ENCODE assay signal across 20 cellular contexts in the genomic region with DNA sequence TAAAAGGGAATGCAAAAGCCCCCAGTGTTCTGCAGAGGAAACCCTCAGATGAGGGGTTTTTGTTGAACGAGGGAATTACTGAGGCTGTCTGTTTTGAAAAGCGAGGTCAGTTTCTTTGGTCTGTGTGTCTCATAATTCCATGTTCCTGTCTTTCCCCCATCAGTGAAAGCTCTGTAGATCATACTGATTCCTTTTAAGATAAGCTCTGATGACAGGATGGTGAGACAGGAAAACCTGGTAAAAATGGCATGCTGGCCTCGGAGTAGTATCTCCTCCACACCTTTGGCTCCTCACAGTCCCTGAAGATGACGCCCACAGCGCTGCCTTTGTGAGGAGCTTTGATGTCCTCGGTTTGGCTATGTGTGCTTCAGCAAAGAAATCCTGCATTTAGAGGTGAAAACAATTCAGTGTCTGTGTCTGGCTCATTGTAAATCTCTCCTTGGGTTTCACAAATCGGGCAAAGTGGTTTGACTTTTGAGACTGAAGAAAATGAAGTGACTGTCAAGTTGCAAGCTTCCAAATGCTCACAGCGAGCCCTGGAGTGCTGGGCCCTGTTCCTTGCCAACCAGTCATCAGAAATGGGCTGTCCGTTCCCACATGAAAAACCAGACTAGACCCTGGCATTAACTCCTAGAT.
DNase-seq lines count a peak whose midpoint lies in the region; ATAC-seq, FAIRE-seq and TF ChIP-seq lines count a peak whose summit lies in the region.
"Had no signal": no experiment of that assay in that cellular context is flagged by ENCODE, and none has a peak within 500 bp of the region (broad histone marks: within the 10 kb centered on the region; RNA-seq: fewer than 3 reads in every experiment).

No MANE protein-coding gene starts in this region.

- H3K79me2 ChIP-seq in PC-3 (ENCODE audit: low read length) (no peaks in the 10 kb centered on the region), astrocyte (ENCODE audit: insufficient read depth, low read length) (no peaks in the 10 kb centered on the region), HepG2 (ENCODE audit: insufficient read depth, low read length) (no peaks in the 10 kb centered on the region), trophoblast cell (ENCODE audit: control insufficient read depth, insufficient read depth, low read length, poor library complexity) (no peaks in the 10 kb centered on the region)

- H3K4me2 ChIP-seq in PC-3 (ENCODE audit: low read length): no peak overlapping the region
- no peak overlapping the region for H3K4me2 ChIP-seq in astrocyte (ENCODE audit: low read length)
- peak overlapping the region; percentile 35; the same call in 1 of the 2 replicates for H3K4me2 ChIP-seq in HepG2 (ENCODE audit: low read depth, low read length)
- H3K4me2 ChIP-seq in trophoblast cell (ENCODE audit: low read length): no peak overlapping the region
- H3K4me2 ChIP-seq: A549 had no signal

- in situ Hi-C loops in HepG2 (cut with HindIII; ENCODE audit: extremely low pct_ligation_motif_present, low pct_unique_long_range_greater_than_20kb): no loop called here

- no peak overlapping the region for H3K4ac ChIP-seq in trophoblast cell (ENCODE audit: low read depth, low read length)

- POLR2A ChIA-PET in PC-3 (lab: Charles Lee; ENCODE audit: unreplicated experiment) (no interaction called here), HepG2 (lab: Yijun Ruan, JAX) (no interaction called here)

- H3K4me1 Mint-ChIP-seq in astrocyte (ENCODE audit: low read depth, unreplicated experiment): peaks cover 23% of the 10 kb centered on the region
- H3K4me1 Mint-ChIP-seq: CD14-positive monocyte had no signal

- TF ChIP-seq POLR2A in HepG2 (IDR thresholded peaks at IDR 0.05; ENCODE audit: insufficient read depth in 1 of 2, low read depth in 2 of 2, low read length in 2 of 2): no peak

- TF ChIP-seq RAD21 in HepG2 (CRISPR knock-in tag; IDR thresholded peaks at IDR 0.05): no peak

- peaks cover 11% of the 10 kb centered on the region for H3K9me3 Mint-ChIP-seq in astrocyte (ENCODE audit: unreplicated experiment)

- peak overlapping the region; percentile 42 for H3K14ac ChIP-seq in trophoblast cell (ENCODE audit: low read length)

- no peak for TF ChIP-seq CTCF in PC-3 (conservative IDR thresholded peaks at IDR 0.05; ENCODE audit: low read depth, low read length)
- no peak for TF ChIP-seq CTCF in astrocyte (IDR thresholded peaks at IDR 0.05; ENCODE audit: insufficient read depth, low read depth, low read length)
- no peak for TF ChIP-seq CTCF in HepG2 (CRISPR knock-in tag; IDR thresholded peaks at IDR 0.05)
- no peak for TF ChIP-seq CTCF in coronary artery (IDR thresholded peaks at IDR 0.05)

- H4K20me1 ChIP-seq in PC-3 (ENCODE audit: low read length) (no peaks in the 10 kb centered on the region), astrocyte (ENCODE audit: insufficient read depth, low read length) (no peaks in the 10 kb centered on the region), HepG2 (ENCODE audit: insufficient read depth, low read length) (no peaks in the 10 kb centered on the region)

- DNase-seq in PC-3: no peak
- no peak for DNase-seq in astrocyte (ENCODE audit: low read depth)
- no peak for DNase-seq in HepG2 (ENCODE audit: low spot score)
- DNase-seq in trophoblast cell: no peak
- no peak for DNase-seq in activated effector memory CD4-positive, alpha-beta T cell treated with anti-CD3 and anti-CD28 coated beads, Interleukin-2, amount 50 U/mL, for 16 hours
- no peak for DNase-seq in coronary artery (ENCODE audit: low spot score)
- no peak for DNase-seq in pons (ENCODE audit: low spot score)
- DNase-seq: CD8-positive, alpha-beta T cell; COR-L47; DMS153; DMS79 treated with DMSO at 0.1 percent for 48 hours; EL; GDM1 had no signal

- H3K9ac ChIP-seq in PC-3 (ENCODE audit: low read length) (no peak overlapping the region), astrocyte (ENCODE audit: low read length) (no peak overlapping the region), HepG2 (ENCODE audit: insufficient read depth, low read depth, low read length) (no peak overlapping the region), trophoblast cell (ENCODE audit: low read length) (no peak overlapping the region)

- CTCF ChIA-PET in PC-3 (lab: Charles Lee): interaction anchor here (0.6 kb wide), 1 partner anchor 965 kb away, joined by 4 read pairs; no protein-coding TSS in a partner anchor
- CTCF ChIA-PET in HepG2 (lab: Yijun Ruan, JAX; ENCODE audit: low intra/inter-chr PET ratio, low total read pairs): no interaction called here

- H3K4me3 Mint-ChIP-seq in astrocyte (ENCODE audit: unreplicated experiment): no peak overlapping the region
- H3K4me3 Mint-ChIP-seq: CD14-positive monocyte; CD8-positive, alpha-beta T cell had no signal

- H3K23ac ChIP-seq in trophoblast cell (ENCODE audit: low read length): no peak overlapping the region

- WGBS in HepG2 (ENCODE audit: low lambda C conversion rate): 21% methylated on average over 8 of the region's 9 CpGs
- WGBS in trophoblast cell (ENCODE audit: extremely low coverage, insufficient coverage, insufficient read length): no CpG with 5 or more reads among the region's 9 CpGs

- H3K27me3 ChIP-seq in PC-3 (ENCODE audit: low read length) (no peaks in the 10 kb centered on the region), astrocyte (ENCODE audit: insufficient read depth, low read length) (no peaks in the 10 kb centered on the region), HepG2 (ENCODE audit: control insufficient read depth in 1 of 2, insufficient read depth in 2 of 2, low read length in 2 of 2) (no peaks in the 10 kb centered on the region), trophoblast cell (ENCODE audit: insufficient read depth, low read length) (no peaks in the 10 kb centered on the region)

- BruUV-seq in PC-3 (replicated peaks; lab: Mats Ljungman, UMichigan) (no TSS peak), HepG2 (replicated peaks; lab: Mats Ljungman, UMichigan) (no TSS peak)

- H2BK120ac ChIP-seq in trophoblast cell (ENCODE audit: insufficient read depth, low read length, poor library complexity): peak overlapping the region; percentile 52

- H2BK12ac ChIP-seq in trophoblast cell (ENCODE audit: low read length): peak overlapping the region; percentile 25

- intact Hi-C loops in PC-3 (cut with micrococcal nuclease) (no loop called here), HepG2 (cut with micrococcal nuclease; ENCODE audit: unreplicated experiment) (loop anchor here (10.0 kb wide), 1 partner anchor 97 kb away; no protein-coding TSS in a partner anchor)

- H3K9me2 ChIP-seq in PC-3 (replicated peaks; ENCODE audit: low read length): no peaks in the 10 kb centered on the region

- H3K4me1 ChIP-seq in PC-3 (ENCODE audit: insufficient read depth, low read length) (no peaks in the 10 kb centered on the region; the same call in 1 of the 2 replicates), astrocyte (ENCODE audit: insufficient read depth, low read length) (peaks cover 14% of the 10 kb centered on the region), HepG2 (ENCODE audit: insufficient read depth, low read length) (peaks cover 36% of the 10 kb centered on the region), trophoblast cell (ENCODE audit: control insufficient read depth in 1 of 2, insufficient read depth in 2 of 2, low read length in 2 of 2) (peaks cover 5 to 20% of the 10 kb centered on the region in 2 experiments)
- H3K4me1 ChIP-seq: A549, HAP-1 had no signal

- H2AK5ac ChIP-seq in trophoblast cell (ENCODE audit: low read length): peak overlapping the region; percentile 32

- ATAC-seq in PC-3 (no peak), HepG2 (0 out of 3 replicates have a peak, but pooled peaks have one; percentile 14)
- ATAC-seq: A549; CD8-positive, alpha-beta T cell had no signal

- H3K4me3 ChIP-seq in PC-3 (ENCODE audit: low read length) (no peak overlapping the region), astrocyte (ENCODE audit: insufficient read depth, low read depth, low read length) (no peak overlapping the region), HepG2 (replicated peaks in 1 of 3; ENCODE audit: insufficient read depth in 1 of 3, low read depth in 2 of 3, low read length in 3 of 3) (no peak overlapping the region), trophoblast cell (ENCODE audit: low read depth, low read length) (no peak overlapping the region), coronary artery (no peak overlapping the region)
- H3K4me3 ChIP-seq: A549, HAP-1 had no signal

- no peak for FAIRE-seq in astrocyte (lab: Jason Lieb, UNC)
- no peak for FAIRE-seq in HepG2 (lab: Jason Lieb, UNC)
- FAIRE-seq: A549, D721Med, GM12892, GM19239, H1 had no signal

- no peak overlapping the region for H4K12ac ChIP-seq in trophoblast cell (ENCODE audit: low read depth, low read length)

- no peaks in the 10 kb centered on the region for H3K36me3 ChIP-seq in PC-3 (ENCODE audit: low read depth, low read length)
- H3K36me3 ChIP-seq in astrocyte (ENCODE audit: insufficient read depth, low read length): no peaks in the 10 kb centered on the region
- no peaks in the 10 kb centered on the region for H3K36me3 ChIP-seq in HepG2 (replicated peaks in 1 of 2; ENCODE audit: control insufficient read depth in 1 of 2, insufficient read depth in 2 of 2, low read length in 2 of 2)
- peaks cover 2 to 11% of the 10 kb centered on the region in 2 experiments for H3K36me3 ChIP-seq in trophoblast cell (ENCODE audit: control insufficient read depth in 1 of 2, insufficient read depth in 2 of 2, low read length in 2 of 2)
- H3K36me3 ChIP-seq: HAP-1 had no signal

- H2AFZ ChIP-seq in PC-3 (ENCODE audit: low read length): 0 out of 2 replicates have a peak overlapping the region, but pooled peaks have one; percentile 37
- H2AFZ ChIP-seq in astrocyte (ENCODE audit: low read depth, low read length): no peak overlapping the region
- no peak overlapping the region for H2AFZ ChIP-seq in HepG2 (ENCODE audit: low read length)
- H2AFZ ChIP-seq in trophoblast cell (ENCODE audit: insufficient read depth, low read length, poor library complexity): no peak overlapping the region

- H4K8ac ChIP-seq in trophoblast cell (ENCODE audit: low read depth, low read length): no peak overlapping the region

- no peak overlapping the region for H3K18ac ChIP-seq in trophoblast cell (ENCODE audit: low read length)

- no peak overlapping the region for H3K27ac ChIP-seq in PC-3 (ENCODE audit: low read length)
- H3K27ac ChIP-seq in astrocyte (ENCODE audit: low read depth, low read length): no peak overlapping the region
- H3K27ac ChIP-seq in HepG2 (ENCODE audit: extremely low read length, insufficient read depth, low read length): no peak overlapping the region
- peak overlapping the region; percentile 52 for H3K27ac ChIP-seq in trophoblast cell (ENCODE audit: low read depth, low read length)
- no peak overlapping the region for H3K27ac ChIP-seq in coronary artery
- H3K27ac ChIP-seq: A549 had no signal

- H3K9me3 ChIP-seq in PC-3 (ENCODE audit: low read length): no peaks in the 10 kb centered on the region
- peaks cover 5% of the 10 kb centered on the region for H3K9me3 ChIP-seq in astrocyte (ENCODE audit: insufficient read depth, low read depth, low read length)
- H3K9me3 ChIP-seq in HepG2 (ENCODE audit: low read length): peaks cover 8% of the 10 kb centered on the region; the same call in 1 of the 2 replicates
- peaks cover 10% of the 10 kb centered on the region for H3K9me3 ChIP-seq in trophoblast cell (ENCODE audit: insufficient read depth, low read depth, low read length)
- H3K9me3 ChIP-seq: HAP-1 had no signal

- H3K36me3 Mint-ChIP-seq in astrocyte (ENCODE audit: low read depth, unreplicated experiment): peaks cover 6% of the 10 kb centered on the region
- H3K36me3 Mint-ChIP-seq: CD14-positive monocyte; CD8-positive, alpha-beta T cell had no signal

- H3K27ac Mint-ChIP-seq in astrocyte (ENCODE audit: unreplicated experiment): peak overlapping the region; percentile 1
- H3K27ac Mint-ChIP-seq: CD14-positive monocyte; CD8-positive, alpha-beta T cell had no signal

- H2BK5ac ChIP-seq in trophoblast cell (ENCODE audit: low read depth, low read length, poor library complexity): no peak overlapping the region

- H4K91ac ChIP-seq in trophoblast cell (ENCODE audit: low read depth, low read length): peak overlapping the region; percentile 73

- H3F3A ChIP-seq in PC-3 (ENCODE audit: low read length, unreplicated experiment): no peaks in the 10 kb centered on the region

- H3K79me1 ChIP-seq in trophoblast cell (ENCODE audit: low read length): peaks cover 13% of the 10 kb centered on the region

- no peak for TF ChIP-seq EP300 in HepG2 (IDR thresholded peaks at IDR 0.05; ENCODE audit: low read depth in 2 of 2, low read length in 2 of 2)
- no peak for TF ChIP-seq EP300 in HepG2 (CRISPR knock-in tag; IDR thresholded peaks at IDR 0.05; ENCODE audit: borderline replicate concordance)

- H3K27me3 Mint-ChIP-seq in astrocyte (ENCODE audit: low read depth, unreplicated experiment): peaks cover 3% of the 10 kb centered on the region
